Comparison of ENCODE assay signal across 9 cellular contexts in genomic region chr1:58884706-58885661, GRCh38.
DNase-seq lines count a peak whose midpoint lies in the region; ATAC-seq and TF ChIP-seq lines count a peak whose summit lies in the region.
"Had no signal": no experiment of that assay in that cellular context is flagged by ENCODE, and none has a peak within 500 bp of the region (broad histone marks: within the 10 kb centered on the region; RNA-seq: fewer than 3 reads in every experiment).

No MANE protein-coding gene starts in this region.

- no peaks in the 10 kb centered on the region for H3K36me3 ChIP-seq in neutrophil

- H3K27ac Mint-ChIP-seq in dendritic cell treated with granulocyte-macrophage colony-stimulating factor and Interleukin-4, amounts not matched to agents 40 ng/mL and 50 ng/mL, for 4 days = peak overlapping the region; percentile 67

- TF ChIP-seq CTCF in neutrophil (IDR thresholded peaks at IDR 0.05) = no peak

- H3K36me3 Mint-ChIP-seq in dendritic cell treated with granulocyte-macrophage colony-stimulating factor and Interleukin-4, amounts not matched to agents 40 ng/mL and 50 ng/mL, for 4 days (ENCODE audit: low read depth) = no peaks in the 10 kb centered on the region

- intact Hi-C loops in dendritic cell treated with granulocyte-macrophage colony-stimulating factor and Interleukin-4, amounts not matched to agents 40 ng/mL and 50 ng/mL, for 4 days (cut with micrococcal nuclease) = loop anchor here (5.0 kb wide), 1 partner anchor 68 kb away; no protein-coding TSS in a partner anchor

- H3K4me3 Mint-ChIP-seq in dendritic cell treated with granulocyte-macrophage colony-stimulating factor and Interleukin-4, amounts not matched to agents 40 ng/mL and 50 ng/mL, for 4 days = no peak overlapping the region

- H3K9me3 ChIP-seq in neutrophil = no peaks in the 10 kb centered on the region

- ATAC-seq in GM18861 (IDR thresholded peaks at IDR 0.05; ENCODE audit: unreplicated experiment) = no peak
- no peak for ATAC-seq in HG03521 (IDR thresholded peaks at IDR 0.05; ENCODE audit: unreplicated experiment)

- H3K27me3 Mint-ChIP-seq in dendritic cell treated with granulocyte-macrophage colony-stimulating factor and Interleukin-4, amounts not matched to agents 40 ng/mL and 50 ng/mL, for 4 days = no peaks in the 10 kb centered on the region

- peaks cover 97% of the 10 kb centered on the region for H3K4me1 Mint-ChIP-seq in dendritic cell treated with granulocyte-macrophage colony-stimulating factor and Interleukin-4, amounts not matched to agents 40 ng/mL and 50 ng/mL, for 4 days (ENCODE audit: low read depth)

- peak overlapping the region; percentile 94 for H3K27ac ChIP-seq in neutrophil

- no peaks in the 10 kb centered on the region for H3K9me3 Mint-ChIP-seq in dendritic cell treated with granulocyte-macrophage colony-stimulating factor and Interleukin-4, amounts not matched to agents 40 ng/mL and 50 ng/mL, for 4 days

- DNase-seq in DMS153 treated with DMSO at 0.1 percent for 48 hours (lab: John Stamatoyannopoulos, UW; ENCODE audit: unreplicated experiment) (peak; percentile 75), NCI-H2107 treated with DMSO at 0.1 percent for 48 hours (lab: John Stamatoyannopoulos, UW; ENCODE audit: unreplicated experiment) (peak; percentile 79), EL (no peak), COLO829 (ENCODE audit: low spot score) (no peak)
- DNase-seq: stimulated activated CD4-positive, alpha-beta T cell treated with anti-CD3 and anti-CD28 coated beads, Interleukin-1b, Interleukin-23, amount 100 ng/mL, for 48 hours had no signal

- no peaks in the 10 kb centered on the region for H3K27me3 ChIP-seq in neutrophil

- peak overlapping the region in 1 of 2 experiments; percentile 49 for H3K4me3 ChIP-seq in neutrophil (ENCODE audit: low read depth in 1 of 2, low read length in 1 of 2)

- H3K4me1 ChIP-seq in neutrophil (ENCODE audit: control insufficient read depth in 1 of 2, insufficient read depth in 1 of 2, low read depth in 1 of 2, low read length in 1 of 2) = peaks cover 51 to 52% of the 10 kb centered on the region in 2 experiments

Comparison
In these comparisons a context has a peak if more than half of its experiments do, and no peak if none do; other contexts are left out.
1. DNase-seq: peak in DMS153 treated with DMSO at 0.1 percent for 48 hours (single experiment) and NCI-H2107 treated with DMSO at 0.1 percent for 48 hours (single experiment); none in EL (single experiment) and COLO829 (single experiment).